ENCODE assay signal across 2 cellular contexts in the genomic region with DNA sequence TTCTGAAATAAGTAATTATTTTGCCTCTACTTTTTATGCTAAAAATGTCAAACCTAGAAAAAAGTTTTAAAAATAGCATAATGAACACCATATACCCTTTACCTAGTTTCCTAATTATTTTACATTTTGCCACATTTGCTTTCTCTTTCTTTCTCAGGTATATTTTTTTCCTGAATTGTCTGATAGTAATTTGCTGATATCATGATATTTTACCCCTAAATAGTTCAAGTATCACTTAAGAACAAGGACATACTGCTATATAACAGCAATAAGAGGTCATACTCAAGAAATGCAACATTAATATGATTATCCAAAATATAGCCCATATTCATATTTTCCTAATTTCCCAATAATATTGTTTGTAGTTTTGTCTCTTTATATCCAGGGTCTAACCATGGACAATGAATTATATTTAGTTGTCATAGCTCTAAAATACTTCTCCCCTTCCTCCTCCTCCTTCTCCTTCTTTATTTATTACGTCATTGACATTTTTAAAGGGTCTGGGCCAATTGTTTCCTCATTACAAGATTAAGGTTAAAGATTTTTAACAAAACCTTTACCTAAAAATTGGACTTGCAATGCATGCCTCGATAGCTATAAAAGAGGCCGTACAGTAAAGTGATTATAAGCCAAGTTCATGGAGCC.
TF ChIP-seq lines count a peak whose summit lies in the region.

No MANE protein-coding gene starts in this region.

TF ChIP-seq in IMR-90, 13 proteins besides CTCF, POLR2A, EP300 and RAD21:
- TF ChIP-seq CEBPB (IDR thresholded peaks at IDR 0.05; ENCODE audit: low read depth, low read length): no peak
- TF ChIP-seq USF2 (IDR thresholded peaks at IDR 0.05; ENCODE audit: low read depth, low read length): no peak
- TF ChIP-seq MAFK (IDR thresholded peaks at IDR 0.05; ENCODE audit: low read depth, low read length): peak; percentile 41; the same call in 1 of the 2 replicates
- TF ChIP-seq FOS (IDR thresholded peaks at IDR 0.05; ENCODE audit: low read depth, low read length): no peak
- no peak for TF ChIP-seq SMC3 (IDR thresholded peaks at IDR 0.05; ENCODE audit: low read depth, low read length)

TF ChIP-seq in K562, 482 proteins besides CTCF, POLR2A, EP300 and RAD21:
- TF ChIP-seq ATF7 (IDR thresholded peaks at IDR 0.05) (peak; percentile 40; the same call in 1 of the 2 replicates), ZNF592 (IDR thresholded peaks at IDR 0.05) (no peak), ZNF316 (IDR thresholded peaks at IDR 0.05) (peak; percentile 72), C11orf30 (IDR thresholded peaks at IDR 0.05; ENCODE audit: low read depth) (peak; percentile 45; the same call in 1 of the 2 replicates)
TF ChIP-seq in K562: peak in this region for 3.
